ENCODE assay signal across 8 cellular contexts in genomic region chr17:74864866-74865395, GRCh38. TPM values are rescaled to one million over a fixed set of nuclear protein-coding genes. Genes with fewer than 3 reads are reported as not detected.
DNase-seq lines count a peak whose midpoint lies in the region; ATAC-seq, FAIRE-seq and TF ChIP-seq lines count a peak whose summit lies in the region.

No MANE protein-coding gene starts in this region.

- CTCF ChIA-PET in HepG2 (lab: Yijun Ruan, JAX; ENCODE audit: low intra/inter-chr PET ratio, low total read pairs): interaction anchor here (0.7 to 1.9 kb wide), 5 partner anchors 22 to 207 kb away, joined by 3 to 26 read pairs (median 3); no protein-coding TSS in a partner anchor

- peak; percentile 92 for FAIRE-seq in HepG2 (lab: Jason Lieb, UNC)

- BruUV-seq in HepG2 (replicated peaks; lab: Mats Ljungman, UMichigan): no TSS peak

- H3K9me3 ChIP-seq in HepG2 (ENCODE audit: low read length): no peaks in the 10 kb centered on the region

- H4K20me1 ChIP-seq in HepG2 (ENCODE audit: insufficient read depth, low read length): no peaks in the 10 kb centered on the region

- no peaks in the 10 kb centered on the region for H3K79me2 ChIP-seq in HepG2 (ENCODE audit: insufficient read depth, low read length)

- DNase-seq in NCI-H748 (lab: John Stamatoyannopoulos, UW; ENCODE audit: unreplicated experiment) (peak; percentile 49), NCI-H748 treated with DMSO at 0.1 percent for 48 hours (lab: John Stamatoyannopoulos, UW) (no peak), NCI-H1930 (lab: John Stamatoyannopoulos, UW) (peak; percentile 45 to 63), cerebellum (ENCODE audit: low spot score) (peak; percentile 87), HepG2 (ENCODE audit: low spot score) (peak; percentile 56)
- DNase-seq in activated CD4-positive, alpha-beta T cell treated with anti-CD3 and anti-CD28 coated beads for 24 hours (ENCODE audit: low read depth in 2 of 2): peak; percentile 53 to 64
- DNase-seq in stimulated activated CD4-positive, alpha-beta T cell treated with anti-CD3 and anti-CD28 coated beads, TNF-alpha, amount 100 ng/mL, for 4 hours (ENCODE audit: low read depth in 3 of 3): peak; percentile 45 to 58 (median 52)

- H3K27ac ChIP-seq in HepG2 (ENCODE audit: extremely low read length, insufficient read depth, low read length): no peak overlapping the region

- peaks cover 58% of the 10 kb centered on the region for H3K4me1 ChIP-seq in HepG2 (ENCODE audit: insufficient read depth, low read length)

- in situ Hi-C loops in HepG2 (cut with HindIII; ENCODE audit: extremely low pct_ligation_motif_present, low pct_unique_long_range_greater_than_20kb): loop anchor here (5.0 kb wide), 1 partner anchor 73 kb away; no protein-coding TSS in a partner anchor

- TF ChIP-seq RAD21 in HepG2 (CRISPR knock-in tag; IDR thresholded peaks at IDR 0.05): peak; percentile 81

- POLR2A ChIA-PET in HepG2 (lab: Yijun Ruan, JAX): interaction anchor here (1.1 to 1.4 kb wide), 2 partner anchors 10 to 22 kb away, joined by 3 read pairs; no protein-coding TSS in a partner anchor

- no peak for TF ChIP-seq POLR2A in HepG2 (IDR thresholded peaks at IDR 0.05; ENCODE audit: insufficient read depth in 1 of 2, low read depth in 2 of 2, low read length in 2 of 2)

- no peak for TF ChIP-seq EP300 in HepG2 (IDR thresholded peaks at IDR 0.05; ENCODE audit: low read depth in 2 of 2, low read length in 2 of 2)
- 0 out of 2 replicates have a peak, but pooled peaks have one; percentile 22 for TF ChIP-seq EP300 in HepG2 (CRISPR knock-in tag; IDR thresholded peaks at IDR 0.05; ENCODE audit: borderline replicate concordance)

- H3K4me3 ChIP-seq in HepG2 (replicated peaks in 1 of 3; ENCODE audit: insufficient read depth in 1 of 3, low read depth in 2 of 3, low read length in 3 of 3): no peak overlapping the region

- intact Hi-C loops in HepG2 (cut with micrococcal nuclease; ENCODE audit: unreplicated experiment): loop anchor here (2.0 to 10.0 kb wide), 2 partner anchors 120 to 210 kb away; no protein-coding TSS in a partner anchor

- H3K4me2 ChIP-seq in HepG2 (ENCODE audit: low read depth, low read length): no peak overlapping the region

- 36% methylated on average over 11 of the region's 11 CpGs for WGBS in HepG2 (ENCODE audit: low lambda C conversion rate)

- peaks cover 4% of the 10 kb centered on the region in 2 experiments; a peak in 4 of 5 replicates for H3K36me3 ChIP-seq in HepG2 (replicated peaks in 1 of 2; ENCODE audit: control insufficient read depth in 1 of 2, insufficient read depth in 2 of 2, low read length in 2 of 2)

- no peak overlapping the region for H2AFZ ChIP-seq in HepG2 (ENCODE audit: low read length)

- ATAC-seq in HepG2 (peak; percentile 56), GM21515 (IDR thresholded peaks at IDR 0.05; ENCODE audit: unreplicated experiment) (no peak)

- peaks cover 2 to 13% of the 10 kb centered on the region in 2 experiments; a peak in 3 of 5 replicates for H3K27me3 ChIP-seq in HepG2 (ENCODE audit: control insufficient read depth in 1 of 2, insufficient read depth in 2 of 2, low read length in 2 of 2)

- H3K9ac ChIP-seq in HepG2 (ENCODE audit: insufficient read depth, low read depth, low read length): no peak overlapping the region

- peak; percentile 98 for TF ChIP-seq CTCF in HepG2 (CRISPR knock-in tag; IDR thresholded peaks at IDR 0.05)

RNA-seq across cellular contexts. Expression of gene GRIN2C, which starts 5.2 kb away (rescaled TPM):
- total RNA-seq in cerebellum (8.1 TPM), HepG2 (2016; rRNA removed; fragmentation: Illumina TruSeq; extraction: Trizol) (0.11 TPM in 1 of 2 replicates, not detected in the other)
- total RNA-seq in HepG2 (2016; cell fraction: cytosol; rRNA removed; fragmentation: Illumina TruSeq; extraction: Trizol; ENCODE audit: low read depth): not detected in 2 replicates
- total RNA-seq in HepG2 (2016; cell fraction: insoluble cytoplasmic fraction; rRNA removed; fragmentation: Illumina TruSeq; extraction: Trizol): 0.15 TPM in 1 of 2 replicates, not detected in the other
- total RNA-seq in HepG2 (2016; cell fraction: membrane; rRNA removed; fragmentation: Illumina TruSeq; extraction: Trizol): not detected in 2 replicates
- total RNA-seq in HepG2 (2016; cell fraction: nucleus; rRNA removed; fragmentation: Illumina TruSeq; extraction: Trizol): 0.28 and 0.44 TPM in 2 replicates
- polyA plus RNA-seq in HepG2 (2011; rRNA removed): 0.03 and 0.07 TPM in 2 replicates
- polyA plus RNA-seq in HepG2 (2011; cell fraction: cytosol; rRNA removed): 0.01 TPM in 2 replicates
- 0.17 and 0.29 TPM in 2 replicates for polyA plus RNA-seq in HepG2 (2011; cell fraction: nucleus; rRNA removed)
- polyA plus RNA-seq in HepG2 (2012): 0.03 and 0.08 TPM in 2 replicates
- not detected in 2 replicates for polyA plus RNA-seq in HepG2 (2016; cell fraction: cytosol; fragmentation: Illumina TruSeq; extraction: Trizol; ENCODE audit: low read depth)
- not detected in 2 replicates for polyA plus RNA-seq in HepG2 (2016; cell fraction: insoluble cytoplasmic fraction; fragmentation: Illumina TruSeq; extraction: Trizol; ENCODE audit: low read depth)
- not detected in 2 replicates for polyA plus RNA-seq in HepG2 (2016; cell fraction: membrane; fragmentation: Illumina TruSeq; extraction: Trizol; ENCODE audit: low read depth)
- polyA plus RNA-seq in HepG2 (2016; cell fraction: nucleus; fragmentation: Illumina TruSeq; extraction: Trizol; ENCODE audit: insufficient read depth, low read depth): 0.15 and 0.44 TPM in 2 replicates
- polyA minus RNA-seq in HepG2 (2011; rRNA and poly(A)+ RNA removed; ENCODE audit: low replicate concordance): 0.14 TPM in 1 of 2 replicates, not detected in the other
- not detected in 2 replicates for polyA minus RNA-seq in HepG2 (2011; cell fraction: cytosol; rRNA and poly(A)+ RNA removed)
- polyA minus RNA-seq in HepG2 (2011; cell fraction: nucleus; rRNA and poly(A)+ RNA removed): 0.52 TPM in 1 of 2 replicates, not detected in the other

RNA-seq across cellular contexts. Expression of gene FDXR, which starts 7.9 kb away (rescaled TPM):
- 2.3 TPM for total RNA-seq in cerebellum
- 99.0 and 116 TPM in 2 replicates for total RNA-seq in HepG2 (2016; rRNA removed; fragmentation: Illumina TruSeq; extraction: Trizol)
- total RNA-seq in HepG2 (2016; cell fraction: cytosol; rRNA removed; fragmentation: Illumina TruSeq; extraction: Trizol; ENCODE audit: low read depth): 17.2 and 18.6 TPM in 2 replicates
- 96.0 and 122 TPM in 2 replicates for total RNA-seq in HepG2 (2016; cell fraction: insoluble cytoplasmic fraction; rRNA removed; fragmentation: Illumina TruSeq; extraction: Trizol)
- 33.1 and 34.8 TPM in 2 replicates for total RNA-seq in HepG2 (2016; cell fraction: membrane; rRNA removed; fragmentation: Illumina TruSeq; extraction: Trizol)
- total RNA-seq in HepG2 (2016; cell fraction: nucleus; rRNA removed; fragmentation: Illumina TruSeq; extraction: Trizol): 59.6 and 66.9 TPM in 2 replicates
- 23.4 and 27.7 TPM in 2 replicates for polyA plus RNA-seq in HepG2 (2011; rRNA removed)
- polyA plus RNA-seq in HepG2 (2011; cell fraction: cytosol; rRNA removed): 25.9 and 36.5 TPM in 2 replicates
- polyA plus RNA-seq in HepG2 (2011; cell fraction: nucleus; rRNA removed): 50.2 and 50.3 TPM in 2 replicates
- 12.3 and 15.3 TPM in 2 replicates for polyA plus RNA-seq in HepG2 (2012)
- polyA plus RNA-seq in HepG2 (2016; cell fraction: cytosol; fragmentation: Illumina TruSeq; extraction: Trizol; ENCODE audit: low read depth): 13.6 and 16.1 TPM in 2 replicates
- 83.4 and 93.7 TPM in 2 replicates for polyA plus RNA-seq in HepG2 (2016; cell fraction: insoluble cytoplasmic fraction; fragmentation: Illumina TruSeq; extraction: Trizol; ENCODE audit: low read depth)
- polyA plus RNA-seq in HepG2 (2016; cell fraction: membrane; fragmentation: Illumina TruSeq; extraction: Trizol; ENCODE audit: low read depth): 21.8 and 25.0 TPM in 2 replicates
- 111 and 113 TPM in 2 replicates for polyA plus RNA-seq in HepG2 (2016; cell fraction: nucleus; fragmentation: Illumina TruSeq; extraction: Trizol; ENCODE audit: insufficient read depth, low read depth)
- polyA minus RNA-seq in HepG2 (2011; rRNA and poly(A)+ RNA removed; ENCODE audit: low replicate concordance): 11.0 and 40.8 TPM in 2 replicates
- polyA minus RNA-seq in HepG2 (2011; cell fraction: cytosol; rRNA and poly(A)+ RNA removed): 14.0 and 15.4 TPM in 2 replicates
- 10.0 and 10.6 TPM in 2 replicates for polyA minus RNA-seq in HepG2 (2011; cell fraction: nucleus; rRNA and poly(A)+ RNA removed)

RNA-seq across cellular contexts. Expression of gene FADS6, which starts 28.5 kb away (rescaled TPM):
- total RNA-seq in cerebellum (2.7 TPM), HepG2 (2016; rRNA removed; fragmentation: Illumina TruSeq; extraction: Trizol) (0.11 TPM in 1 of 2 replicates, not detected in the other)
- 0.09 TPM in 1 of 2 replicates, not detected in the other for total RNA-seq in HepG2 (2016; cell fraction: cytosol; rRNA removed; fragmentation: Illumina TruSeq; extraction: Trizol; ENCODE audit: low read depth)
- total RNA-seq in HepG2 (2016; cell fraction: insoluble cytoplasmic fraction; rRNA removed; fragmentation: Illumina TruSeq; extraction: Trizol): 0.11 TPM in 1 of 2 replicates, not detected in the other
- not detected in 2 replicates for total RNA-seq in HepG2 (2016; cell fraction: membrane; rRNA removed; fragmentation: Illumina TruSeq; extraction: Trizol)
- 0.28 TPM in 1 of 2 replicates, not detected in the other for total RNA-seq in HepG2 (2016; cell fraction: nucleus; rRNA removed; fragmentation: Illumina TruSeq; extraction: Trizol)
- polyA plus RNA-seq in HepG2 (2011; rRNA removed): 0.11 and 0.20 TPM in 2 replicates
- 0.14 and 0.15 TPM in 2 replicates for polyA plus RNA-seq in HepG2 (2011; cell fraction: cytosol; rRNA removed)
- polyA plus RNA-seq in HepG2 (2011; cell fraction: nucleus; rRNA removed): 0.47 and 1.1 TPM in 2 replicates
- not detected in 2 replicates for polyA plus RNA-seq in HepG2 (2012)
- 0.18 TPM in 1 of 2 replicates, not detected in the other for polyA plus RNA-seq in HepG2 (2016; cell fraction: cytosol; fragmentation: Illumina TruSeq; extraction: Trizol; ENCODE audit: low read depth)
- 0.10 TPM in 1 of 2 replicates, not detected in the other for polyA plus RNA-seq in HepG2 (2016; cell fraction: insoluble cytoplasmic fraction; fragmentation: Illumina TruSeq; extraction: Trizol; ENCODE audit: low read depth)
- polyA plus RNA-seq in HepG2 (2016; cell fraction: membrane; fragmentation: Illumina TruSeq; extraction: Trizol; ENCODE audit: low read depth): not detected in 2 replicates
- polyA plus RNA-seq in HepG2 (2016; cell fraction: nucleus; fragmentation: Illumina TruSeq; extraction: Trizol; ENCODE audit: insufficient read depth, low read depth): not detected in 2 replicates
- 0.32 TPM in 1 of 2 replicates, not detected in the other for polyA minus RNA-seq in HepG2 (2011; rRNA and poly(A)+ RNA removed; ENCODE audit: low replicate concordance)
- not detected in 2 replicates for polyA minus RNA-seq in HepG2 (2011; cell fraction: cytosol; rRNA and poly(A)+ RNA removed)
- not detected in 2 replicates for polyA minus RNA-seq in HepG2 (2011; cell fraction: nucleus; rRNA and poly(A)+ RNA removed)

RNA-seq across cellular contexts. Expression of gene USH1G, which starts 58.1 kb away (rescaled TPM):
- not detected for total RNA-seq in cerebellum
- 0.04 TPM in 1 of 2 replicates, not detected in the other for total RNA-seq in HepG2 (2016; rRNA removed; fragmentation: Illumina TruSeq; extraction: Trizol)
- not detected in 2 replicates for total RNA-seq in HepG2 (2016; cell fraction: cytosol; rRNA removed; fragmentation: Illumina TruSeq; extraction: Trizol; ENCODE audit: low read depth)
- total RNA-seq in HepG2 (2016; cell fraction: insoluble cytoplasmic fraction; rRNA removed; fragmentation: Illumina TruSeq; extraction: Trizol): not detected in 2 replicates
- not detected in 2 replicates for total RNA-seq in HepG2 (2016; cell fraction: membrane; rRNA removed; fragmentation: Illumina TruSeq; extraction: Trizol)
- total RNA-seq in HepG2 (2016; cell fraction: nucleus; rRNA removed; fragmentation: Illumina TruSeq; extraction: Trizol): not detected in 2 replicates
- polyA plus RNA-seq in HepG2 (2011; rRNA removed): not detected in 2 replicates
- 0.01 TPM in 1 of 2 replicates, not detected in the other for polyA plus RNA-seq in HepG2 (2011; cell fraction: cytosol; rRNA removed)
- 0.03 and 0.08 TPM in 2 replicates for polyA plus RNA-seq in HepG2 (2011; cell fraction: nucleus; rRNA removed)
- not detected in 2 replicates for polyA plus RNA-seq in HepG2 (2012)
- polyA plus RNA-seq in HepG2 (2016; cell fraction: cytosol; fragmentation: Illumina TruSeq; extraction: Trizol; ENCODE audit: low read depth): not detected in 2 replicates
- not detected in 2 replicates for polyA plus RNA-seq in HepG2 (2016; cell fraction: insoluble cytoplasmic fraction; fragmentation: Illumina TruSeq; extraction: Trizol; ENCODE audit: low read depth)
- not detected in 2 replicates for polyA plus RNA-seq in HepG2 (2016; cell fraction: membrane; fragmentation: Illumina TruSeq; extraction: Trizol; ENCODE audit: low read depth)
- polyA plus RNA-seq in HepG2 (2016; cell fraction: nucleus; fragmentation: Illumina TruSeq; extraction: Trizol; ENCODE audit: insufficient read depth, low read depth): not detected in 2 replicates
- 0.05 TPM in 1 of 2 replicates, not detected in the other for polyA minus RNA-seq in HepG2 (2011; rRNA and poly(A)+ RNA removed; ENCODE audit: low replicate concordance)
- not detected in 2 replicates for polyA minus RNA-seq in HepG2 (2011; cell fraction: cytosol; rRNA and poly(A)+ RNA removed)
- 0.12 and 0.13 TPM in 2 replicates for polyA minus RNA-seq in HepG2 (2011; cell fraction: nucleus; rRNA and poly(A)+ RNA removed)

RNA-seq across cellular contexts. Expression of gene OTOP2, which starts 59.1 kb away (rescaled TPM):
- not detected for total RNA-seq in cerebellum
- total RNA-seq in HepG2 (2016; rRNA removed; fragmentation: Illumina TruSeq; extraction: Trizol): not detected in 2 replicates
- not detected in 2 replicates for total RNA-seq in HepG2 (2016; cell fraction: cytosol; rRNA removed; fragmentation: Illumina TruSeq; extraction: Trizol; ENCODE audit: low read depth)
- not detected in 2 replicates for total RNA-seq in HepG2 (2016; cell fraction: insoluble cytoplasmic fraction; rRNA removed; fragmentation: Illumina TruSeq; extraction: Trizol)
- not detected in 2 replicates for total RNA-seq in HepG2 (2016; cell fraction: membrane; rRNA removed; fragmentation: Illumina TruSeq; extraction: Trizol)
- total RNA-seq in HepG2 (2016; cell fraction: nucleus; rRNA removed; fragmentation: Illumina TruSeq; extraction: Trizol): not detected in 2 replicates
- polyA plus RNA-seq in HepG2 (2011; rRNA removed): not detected in 2 replicates
- not detected in 2 replicates for polyA plus RNA-seq in HepG2 (2011; cell fraction: cytosol; rRNA removed)
- polyA plus RNA-seq in HepG2 (2011; cell fraction: nucleus; rRNA removed): 0.06 TPM in 1 of 2 replicates, not detected in the other
- polyA plus RNA-seq in HepG2 (2012): not detected in 2 replicates
- polyA plus RNA-seq in HepG2 (2016; cell fraction: cytosol; fragmentation: Illumina TruSeq; extraction: Trizol; ENCODE audit: low read depth): not detected in 2 replicates
- not detected in 2 replicates for polyA plus RNA-seq in HepG2 (2016; cell fraction: insoluble cytoplasmic fraction; fragmentation: Illumina TruSeq; extraction: Trizol; ENCODE audit: low read depth)
- polyA plus RNA-seq in HepG2 (2016; cell fraction: membrane; fragmentation: Illumina TruSeq; extraction: Trizol; ENCODE audit: low read depth): not detected in 2 replicates
- not detected in 2 replicates for polyA plus RNA-seq in HepG2 (2016; cell fraction: nucleus; fragmentation: Illumina TruSeq; extraction: Trizol; ENCODE audit: insufficient read depth, low read depth)
- not detected in 2 replicates for polyA minus RNA-seq in HepG2 (2011; rRNA and poly(A)+ RNA removed; ENCODE audit: low replicate concordance)
- polyA minus RNA-seq in HepG2 (2011; cell fraction: cytosol; rRNA and poly(A)+ RNA removed): not detected in 2 replicates
- not detected in 2 replicates for polyA minus RNA-seq in HepG2 (2011; cell fraction: nucleus; rRNA and poly(A)+ RNA removed)
